Comparison of ENCODE assay signal across 23 cellular contexts in the genomic region with DNA sequence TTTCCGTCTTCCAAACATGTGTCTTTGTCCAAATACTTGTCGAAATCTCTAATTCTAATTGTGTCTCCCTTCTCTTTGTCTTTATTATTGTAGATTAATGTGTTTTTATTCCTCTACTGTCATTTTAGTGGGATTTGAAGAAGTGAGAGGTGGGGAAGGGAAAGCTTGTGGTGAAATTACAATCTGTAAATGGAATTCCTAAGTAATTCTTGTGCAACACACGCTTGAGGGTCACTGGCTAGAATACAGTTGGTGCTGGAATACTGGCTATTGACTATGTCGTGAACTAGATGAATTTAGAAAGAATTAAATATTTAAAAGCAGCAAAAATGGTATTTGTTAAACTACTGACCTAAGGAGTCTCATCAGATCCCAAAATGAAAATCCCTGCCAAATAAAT. TPM values are rescaled to one million over a fixed set of nuclear protein-coding genes. Genes with fewer than 3 reads are reported as not detected.
DNase-seq lines count a peak whose midpoint lies in the region; ATAC-seq, FAIRE-seq and TF ChIP-seq lines count a peak whose summit lies in the region.
"Had no signal": no experiment of that assay in that cellular context is flagged by ENCODE, and none has a peak within 500 bp of the region (broad histone marks: within the 10 kb centered on the region; RNA-seq: fewer than 3 reads in every experiment).

No MANE protein-coding gene starts in this region.

- no peak for TF ChIP-seq CTCF in HepG2 (CRISPR knock-in tag; IDR thresholded peaks at IDR 0.05)
- TF ChIP-seq CTCF in right lobe of liver (IDR thresholded peaks at IDR 0.05) = no peak
- TF ChIP-seq CTCF in fibroblast of the aortic adventitia (IDR thresholded peaks at IDR 0.05; ENCODE audit: insufficient read depth, low read length) = no peak
- no peak for TF ChIP-seq CTCF in WTC11 (IDR thresholded peaks at IDR 0.05)

- no peak for FAIRE-seq in HepG2 (lab: Jason Lieb, UNC)
- FAIRE-seq: D721Med had no signal

- BruUV-seq in HepG2 (replicated peaks; lab: Mats Ljungman, UMichigan) = no TSS peak

- H3K4me2 ChIP-seq in HepG2 (ENCODE audit: low read depth, low read length) = no peak overlapping the region
- H3K4me2 ChIP-seq: GM23338, KMS-11 had no signal

- H4K20me1 ChIP-seq in HepG2 (ENCODE audit: insufficient read depth, low read length) = no peaks in the 10 kb centered on the region

- CTCF ChIA-PET in HepG2 (lab: Yijun Ruan, JAX; ENCODE audit: low intra/inter-chr PET ratio, low total read pairs) = no interaction called here
- CTCF ChIA-PET in activated CD4-positive, alpha-beta T cell treated with anti-CD3 and anti-CD28 coated beads, Interleukin-2, amount 10 ng/mL, durations not matched to agents 7 days and 5 days (lab: Charles Lee) = no interaction called here
- CTCF ChIA-PET in WTC11 (lab: Charles Lee) = no interaction called here

- POLR2A ChIA-PET in HepG2 (lab: Yijun Ruan, JAX) = no interaction called here
- POLR2A ChIA-PET in activated CD4-positive, alpha-beta T cell treated with anti-CD3 and anti-CD28 coated beads, Interleukin-2, amount 10 ng/mL, durations not matched to agents 7 days and 5 days (lab: Charles Lee) = no interaction called here
- POLR2A ChIA-PET in WTC11 (lab: Charles Lee) = no interaction called here

- intact Hi-C loops in HepG2 (cut with micrococcal nuclease; ENCODE audit: unreplicated experiment) (no loop called here), right lobe of liver (cut with DNase I) (no loop called here)

- no peaks in the 10 kb centered on the region for H3K27me3 ChIP-seq in HepG2 (ENCODE audit: control insufficient read depth in 1 of 2, insufficient read depth in 2 of 2, low read length in 2 of 2)
- H3K27me3 ChIP-seq in right lobe of liver = no peaks in the 10 kb centered on the region

- no peak for TF ChIP-seq EP300 in HepG2 (IDR thresholded peaks at IDR 0.05; ENCODE audit: low read depth in 2 of 2, low read length in 2 of 2)
- TF ChIP-seq EP300 in HepG2 (CRISPR knock-in tag; IDR thresholded peaks at IDR 0.05; ENCODE audit: borderline replicate concordance) = no peak

- no peak for TF ChIP-seq RAD21 in HepG2 (CRISPR knock-in tag; IDR thresholded peaks at IDR 0.05)

- 41% methylated on average over 4 of the region's 4 CpGs for WGBS in HepG2 (ENCODE audit: low lambda C conversion rate)
- WGBS in right lobe of liver (ENCODE audit: insufficient coverage, low coverage, low lambda C conversion rate, missing lambda C conversion rate) = 66% methylated on average over 4 of the region's 4 CpGs

- no peak overlapping the region for H3K4me3 Mint-ChIP-seq in activated CD4-positive, alpha-beta T cell treated with anti-CD3 and anti-CD28 coated beads, Interleukin-2, amount 10 ng/mL, durations not matched to agents 7 days and 5 days
- no peak overlapping the region for H3K4me3 Mint-ChIP-seq in WTC11
- H3K4me3 Mint-ChIP-seq: B cell, GM23338 had no signal

- DNase-seq in HepG2 (ENCODE audit: low spot score) = no peak
- no peak for DNase-seq in right lobe of liver
- peak; percentile 78 for DNase-seq in amniotic epithelial cell (ENCODE audit: low read depth)
- peak; percentile 54 for DNase-seq in fibroblast of the aortic adventitia (ENCODE audit: low read depth)
- no peak for DNase-seq in NK-92 treated with Interleukin-12 subunit alpha and Interleukin-12 subunit beta, amount 100 ng/mL, for 24 hours (lab: John Stamatoyannopoulos, UW)
- no peak for DNase-seq in activated CD4-positive, alpha-beta T cell treated with anti-CD3 and anti-CD28 coated beads, Interleukin-2, amount 10 ng/mL, durations not matched to agents 7 days and 5 days
- no peak for DNase-seq in NCI-H187 treated with DMSO at 0.1 percent for 48 hours (lab: John Stamatoyannopoulos, UW)
- no peak for DNase-seq in WTC11 (ENCODE audit: low spot score)
- DNase-seq: ACHN, DMS53, NCI-H1105, NCI-H146, NCI-H2029 treated with DMSO at 0.1 percent for 48 hours, NCI-H2171, NCI-H446, NCI-H526 treated with DMSO at 0.1 percent for 48 hours, Right ventricle myocardium superior had no signal

- ATAC-seq in HepG2 (no peak), right lobe of liver (no peak), WTC11 (no peak)
- ATAC-seq: GM23338 had no signal

- no peak overlapping the region for H2AFZ ChIP-seq in HepG2 (ENCODE audit: low read length)
- H2AFZ ChIP-seq: GM23338 had no signal

- in situ Hi-C loops in HepG2 (cut with HindIII; ENCODE audit: extremely low pct_ligation_motif_present, low pct_unique_long_range_greater_than_20kb) = no loop called here

- H3K36me3 ChIP-seq in HepG2 (replicated peaks in 1 of 2; ENCODE audit: control insufficient read depth in 1 of 2, insufficient read depth in 2 of 2, low read length in 2 of 2) (no peaks in the 10 kb centered on the region), right lobe of liver (no peaks in the 10 kb centered on the region)
- H3K36me3 ChIP-seq: HAP-1 had no signal

- peaks cover 29% of the 10 kb centered on the region for H3K4me1 ChIP-seq in HepG2 (ENCODE audit: insufficient read depth, low read length)
- H3K4me1 ChIP-seq in right lobe of liver = peaks cover 0 to 7% (median 0%) of the 10 kb centered on the region in 4 donors
- H3K4me1 ChIP-seq: HAP-1 had no signal

- H3K27me3 Mint-ChIP-seq in activated CD4-positive, alpha-beta T cell treated with anti-CD3 and anti-CD28 coated beads, Interleukin-2, amount 10 ng/mL, durations not matched to agents 7 days and 5 days = peaks cover 16% of the 10 kb centered on the region
- peaks cover 3% of the 10 kb centered on the region; the same call in 1 of the 2 replicates for H3K27me3 Mint-ChIP-seq in WTC11 (ENCODE audit: low read depth)

- H3K79me2 ChIP-seq in HepG2 (ENCODE audit: insufficient read depth, low read length) = no peaks in the 10 kb centered on the region

- H3K9me3 Mint-ChIP-seq in activated CD4-positive, alpha-beta T cell treated with anti-CD3 and anti-CD28 coated beads, Interleukin-2, amount 10 ng/mL, durations not matched to agents 7 days and 5 days = no peaks in the 10 kb centered on the region
- peaks cover 26% of the 10 kb centered on the region for H3K9me3 Mint-ChIP-seq in WTC11

- H3K4me3 ChIP-seq in HepG2 (replicated peaks in 1 of 3; ENCODE audit: insufficient read depth in 1 of 3, low read depth in 2 of 3, low read length in 3 of 3) = no peak overlapping the region
- no peak overlapping the region for H3K4me3 ChIP-seq in right lobe of liver
- H3K4me3 ChIP-seq in fibroblast of the aortic adventitia (ENCODE audit: low read depth, low read length) = no peak overlapping the region
- H3K4me3 ChIP-seq: GM23338, HAP-1 had no signal

- H3K36me3 Mint-ChIP-seq in activated CD4-positive, alpha-beta T cell treated with anti-CD3 and anti-CD28 coated beads, Interleukin-2, amount 10 ng/mL, durations not matched to agents 7 days and 5 days (ENCODE audit: low read depth) = no peaks in the 10 kb centered on the region
- H3K36me3 Mint-ChIP-seq in WTC11 = peaks cover 23% of the 10 kb centered on the region

- no peak overlapping the region for H3K27ac ChIP-seq in HepG2 (ENCODE audit: extremely low read length, insufficient read depth, low read length)
- no peak overlapping the region for H3K27ac ChIP-seq in right lobe of liver
- H3K27ac ChIP-seq: 22Rv1, KMS-11 had no signal

- no peak overlapping the region for H3K9ac ChIP-seq in HepG2 (ENCODE audit: insufficient read depth, low read depth, low read length)
- H3K9ac ChIP-seq: KMS-11 had no signal

- H3K9me3 ChIP-seq in HepG2 (ENCODE audit: low read length) (no peaks in the 10 kb centered on the region), right lobe of liver (no peaks in the 10 kb centered on the region)
- H3K9me3 ChIP-seq: HAP-1 had no signal

- TF ChIP-seq POLR2A in HepG2 (IDR thresholded peaks at IDR 0.05; ENCODE audit: insufficient read depth in 1 of 2, low read depth in 2 of 2, low read length in 2 of 2) = no peak
- TF ChIP-seq POLR2A in right lobe of liver (IDR thresholded peaks at IDR 0.05) = no peak

- no peak overlapping the region for H3K27ac Mint-ChIP-seq in activated CD4-positive, alpha-beta T cell treated with anti-CD3 and anti-CD28 coated beads, Interleukin-2, amount 10 ng/mL, durations not matched to agents 7 days and 5 days
- H3K27ac Mint-ChIP-seq in WTC11 = no peak overlapping the region
- H3K27ac Mint-ChIP-seq: B cell, GM23338 had no signal

- H3K4me1 Mint-ChIP-seq in activated CD4-positive, alpha-beta T cell treated with anti-CD3 and anti-CD28 coated beads, Interleukin-2, amount 10 ng/mL, durations not matched to agents 7 days and 5 days = no peaks in the 10 kb centered on the region
- no peaks in the 10 kb centered on the region for H3K4me1 Mint-ChIP-seq in WTC11
- H3K4me1 Mint-ChIP-seq: B cell, GM23338 had no signal

RNA-seq across cellular contexts. Expression of gene FNIP2, which starts 10.7 kb away (rescaled TPM):
- 15.5 and 21.8 TPM in 2 replicates for total RNA-seq in HepG2 (2016; rRNA removed; fragmentation: Illumina TruSeq; extraction: Trizol)
- total RNA-seq in HepG2 (2016; cell fraction: cytosol; rRNA removed; fragmentation: Illumina TruSeq; extraction: Trizol; ENCODE audit: low read depth) = 3.0 and 4.9 TPM in 2 replicates
- 14.7 and 18.4 TPM in 2 replicates for total RNA-seq in HepG2 (2016; cell fraction: insoluble cytoplasmic fraction; rRNA removed; fragmentation: Illumina TruSeq; extraction: Trizol)
- total RNA-seq in HepG2 (2016; cell fraction: membrane; rRNA removed; fragmentation: Illumina TruSeq; extraction: Trizol) = 10.4 and 11.2 TPM in 2 replicates
- 22.6 and 22.8 TPM in 2 replicates for total RNA-seq in HepG2 (2016; cell fraction: nucleus; rRNA removed; fragmentation: Illumina TruSeq; extraction: Trizol)
- 21.0 and 24.0 TPM in 2 replicates for polyA plus RNA-seq in HepG2 (2011; rRNA removed)
- polyA plus RNA-seq in HepG2 (2011; cell fraction: cytosol; rRNA removed) = 15.3 and 25.0 TPM in 2 replicates
- 13.4 and 17.1 TPM in 2 replicates for polyA plus RNA-seq in HepG2 (2011; cell fraction: nucleus; rRNA removed)
- 38.7 and 42.8 TPM in 2 replicates for polyA plus RNA-seq in HepG2 (2012)
- 0.37 and 0.41 TPM in 2 replicates for polyA plus RNA-seq in HepG2 (2016; cell fraction: cytosol; fragmentation: Illumina TruSeq; extraction: Trizol; ENCODE audit: low read depth)
- 12.9 and 13.3 TPM in 2 replicates for polyA plus RNA-seq in HepG2 (2016; cell fraction: insoluble cytoplasmic fraction; fragmentation: Illumina TruSeq; extraction: Trizol; ENCODE audit: low read depth)
- 2.1 TPM in 2 replicates for polyA plus RNA-seq in HepG2 (2016; cell fraction: membrane; fragmentation: Illumina TruSeq; extraction: Trizol; ENCODE audit: low read depth)
- 11.3 and 12.9 TPM in 2 replicates for polyA plus RNA-seq in HepG2 (2016; cell fraction: nucleus; fragmentation: Illumina TruSeq; extraction: Trizol; ENCODE audit: insufficient read depth, low read depth)
- 1.8 and 45.2 TPM in 2 replicates for polyA minus RNA-seq in HepG2 (2011; rRNA and poly(A)+ RNA removed; ENCODE audit: low replicate concordance)
- 33.4 and 50.0 TPM in 2 replicates for polyA minus RNA-seq in HepG2 (2011; cell fraction: cytosol; rRNA and poly(A)+ RNA removed)
- polyA minus RNA-seq in HepG2 (2011; cell fraction: nucleus; rRNA and poly(A)+ RNA removed) = 74.3 and 82.9 TPM in 2 replicates
- total RNA-seq in right lobe of liver = 10 to 100 TPM; 34.2 to 67.4 (median 37.8) TPM
- total RNA-seq in fibroblast of the aortic adventitia (ENCODE audit: low replicate concordance) = 21.2 and 34.3 TPM in 2 replicates
- 10 to 100 TPM; 16.0 to 16.4 TPM for total RNA-seq in activated CD4-positive, alpha-beta T cell treated with anti-CD3 and anti-CD28 coated beads, Interleukin-2, amount 10 ng/mL, durations not matched to agents 7 days and 5 days
- 8.2 to 10.2 TPM (median 8.6 TPM) in 3 replicates for total RNA-seq in WTC11 (2021)

RNA-seq across cellular contexts. Expression of gene PPID, which starts 34.9 kb away (rescaled TPM):
- total RNA-seq in HepG2 (2016; rRNA removed; fragmentation: Illumina TruSeq; extraction: Trizol) (63.4 and 73.3 TPM in 2 replicates), right lobe of liver (10 to 100 TPM; 12.6 to 31.4 (median 18.5) TPM), fibroblast of the aortic adventitia (ENCODE audit: low replicate concordance) (23.6 and 45.1 TPM in 2 replicates), WTC11 (2021) (38.3 to 40.5 TPM (median 40.3 TPM) in 3 replicates)
- total RNA-seq in HepG2 (2016; cell fraction: cytosol; rRNA removed; fragmentation: Illumina TruSeq; extraction: Trizol; ENCODE audit: low read depth) = 10.1 and 10.4 TPM in 2 replicates
- total RNA-seq in HepG2 (2016; cell fraction: insoluble cytoplasmic fraction; rRNA removed; fragmentation: Illumina TruSeq; extraction: Trizol) = 59.6 and 76.4 TPM in 2 replicates
- total RNA-seq in HepG2 (2016; cell fraction: membrane; rRNA removed; fragmentation: Illumina TruSeq; extraction: Trizol) = 22.4 and 23.0 TPM in 2 replicates
- total RNA-seq in HepG2 (2016; cell fraction: nucleus; rRNA removed; fragmentation: Illumina TruSeq; extraction: Trizol) = 24.7 and 25.4 TPM in 2 replicates
- 14.1 and 15.4 TPM in 2 replicates for polyA plus RNA-seq in HepG2 (2011; rRNA removed)
- 10.2 and 11.5 TPM in 2 replicates for polyA plus RNA-seq in HepG2 (2011; cell fraction: cytosol; rRNA removed)
- polyA plus RNA-seq in HepG2 (2011; cell fraction: nucleus; rRNA removed) = 10.6 and 15.9 TPM in 2 replicates
- 34.3 and 39.6 TPM in 2 replicates for polyA plus RNA-seq in HepG2 (2012)
- 8.0 TPM in 2 replicates for polyA plus RNA-seq in HepG2 (2016; cell fraction: cytosol; fragmentation: Illumina TruSeq; extraction: Trizol; ENCODE audit: low read depth)
- 92.0 and 102 TPM in 2 replicates for polyA plus RNA-seq in HepG2 (2016; cell fraction: insoluble cytoplasmic fraction; fragmentation: Illumina TruSeq; extraction: Trizol; ENCODE audit: low read depth)
- polyA plus RNA-seq in HepG2 (2016; cell fraction: membrane; fragmentation: Illumina TruSeq; extraction: Trizol; ENCODE audit: low read depth) = 15.5 and 16.2 TPM in 2 replicates
- polyA plus RNA-seq in HepG2 (2016; cell fraction: nucleus; fragmentation: Illumina TruSeq; extraction: Trizol; ENCODE audit: insufficient read depth, low read depth) = 55.4 and 64.1 TPM in 2 replicates
- 1.6 and 2.3 TPM in 2 replicates for polyA minus RNA-seq in HepG2 (2011; rRNA and poly(A)+ RNA removed; ENCODE audit: low replicate concordance)
- 6.8 and 9.3 TPM in 2 replicates for polyA minus RNA-seq in HepG2 (2011; cell fraction: cytosol; rRNA and poly(A)+ RNA removed)
- 11.7 and 14.8 TPM in 2 replicates for polyA minus RNA-seq in HepG2 (2011; cell fraction: nucleus; rRNA and poly(A)+ RNA removed)
- total RNA-seq in activated CD4-positive, alpha-beta T cell treated with anti-CD3 and anti-CD28 coated beads, Interleukin-2, amount 10 ng/mL, durations not matched to agents 7 days and 5 days = 10 to 100 TPM; 35.5 to 41.3 TPM

Comparison
In these comparisons a context has a peak if more than half of its experiments do, and no peak if none do; other contexts are left out.
1. DNase-seq: peak in amniotic epithelial cell (single experiment) and fibroblast of the aortic adventitia (single experiment); none in HepG2 (single experiment), right lobe of liver (0 of 3), NK-92 treated with Interleukin-12 subunit alpha and Interleukin-12 subunit beta, amount 100 ng/mL, for 24 hours (single experiment), activated CD4-positive, alpha-beta T cell treated with anti-CD3 and anti-CD28 coated beads, Interleukin-2, amount 10 ng/mL, durations not matched to agents 7 days and 5 days (single experiment), NCI-H187 treated with DMSO at 0.1 percent for 48 hours (single experiment) and WTC11 (single experiment).